7 cellular contexts compared by ENCODE assay signal in genomic region chr14:34301107-34301734, GRCh38.
DNase-seq lines count a peak whose midpoint lies in the region; ATAC-seq, FAIRE-seq and TF ChIP-seq lines count a peak whose summit lies in the region.

No MANE protein-coding gene starts in this region.

- TF ChIP-seq CTCF in OCI-LY1 (IDR thresholded peaks at IDR 0.05; ENCODE audit: low read length) (peak; percentile 73), endothelial cell of umbilical vein (IDR thresholded peaks at IDR 0.05; ENCODE audit: extremely low read depth in 1 of 2, insufficient read depth in 1 of 2, low read depth in 1 of 2, low read length in 2 of 2) (peak; percentile 43 to 45), nephron progenitor cell (IDR thresholded peaks at IDR 0.05) (peak; percentile 62)

- H3K9ac ChIP-seq in OCI-LY1 (ENCODE audit: low read length) (no peak overlapping the region), endothelial cell of umbilical vein (replicated peaks; ENCODE audit: extremely low read depth, insufficient read depth, low read length) (no peak overlapping the region)

- H3K9me1 ChIP-seq in endothelial cell of umbilical vein (replicated peaks; ENCODE audit: control insufficient read depth, extremely low read depth, insufficient read depth, low read length) = no peaks in the 10 kb centered on the region

- H3K4me3 Mint-ChIP-seq in nephron progenitor cell = no peak overlapping the region

- intact Hi-C loops in endothelial cell of umbilical vein (cut with micrococcal nuclease) = loop anchor here (1.0 to 5.0 kb wide), 5 partner anchors 50 to 1725 kb away; no protein-coding TSS in a partner anchor

- H3K36me3 Mint-ChIP-seq in nephron progenitor cell (ENCODE audit: low read depth) = peaks cover 19% of the 10 kb centered on the region

- POLR2A ChIA-PET in endothelial cell of umbilical vein (lab: Charles Lee) = no interaction called here

- peaks cover 22% of the 10 kb centered on the region for H3K9me3 Mint-ChIP-seq in nephron progenitor cell

- ATAC-seq in GM19023 (IDR thresholded peaks at IDR 0.05; ENCODE audit: unreplicated experiment) = no peak

- H3K27ac ChIP-seq in OCI-LY1 (ENCODE audit: low read depth, low read length, poor library complexity, severe bottlenecking) = no peak overlapping the region
- H3K27ac ChIP-seq in endothelial cell of umbilical vein (ENCODE audit: insufficient read depth, low read depth, low read length) = no peak overlapping the region

- TF ChIP-seq POLR2A in endothelial cell of umbilical vein (IDR thresholded peaks at IDR 0.05; ENCODE audit: low read depth, low read length) = no peak

- H3K4me3 ChIP-seq in OCI-LY1 (ENCODE audit: low read depth, low read length, poor library complexity, severe bottlenecking) = no peak overlapping the region
- H3K4me3 ChIP-seq in endothelial cell of umbilical vein (replicated peaks in 1 of 3; ENCODE audit: insufficient read depth in 1 of 3, low read depth in 1 of 3, low read length in 3 of 3) = no peak overlapping the region

- H3K4me1 Mint-ChIP-seq in nephron progenitor cell = peaks cover 48% of the 10 kb centered on the region

- no peaks in the 10 kb centered on the region for H3F3A ChIP-seq in OCI-LY1 (ENCODE audit: insufficient read depth, low read length)

- peak overlapping the region; percentile 92 for H3K27ac Mint-ChIP-seq in nephron progenitor cell

- TF ChIP-seq EP300 in Ishikawa (IDR thresholded peaks at IDR 0.05; ENCODE audit: borderline replicate concordance) = no peak

- H3K79me2 ChIP-seq in OCI-LY1 (ENCODE audit: insufficient read depth, low read length) (no peaks in the 10 kb centered on the region), endothelial cell of umbilical vein (ENCODE audit: control insufficient read depth, insufficient read depth, low read length) (no peaks in the 10 kb centered on the region)

- dilution Hi-C loops in endothelial cell of umbilical vein (cut with MboI; ENCODE audit: extremely low pct_ligation_motif_present, low sequenced_read_pairs) = no loop called here

- peak; percentile 54 for FAIRE-seq in endothelial cell of umbilical vein (lab: Jason Lieb, UNC)

- H3K27me3 ChIP-seq in OCI-LY1 (ENCODE audit: insufficient read depth, low read length) = no peaks in the 10 kb centered on the region
- peaks cover 0 to 2% of the 10 kb centered on the region in 2 experiments for H3K27me3 ChIP-seq in endothelial cell of umbilical vein (ENCODE audit: control insufficient read depth in 2 of 2, insufficient read depth in 2 of 2, low read length in 2 of 2)

- no peak overlapping the region for H3K4me2 ChIP-seq in OCI-LY1 (ENCODE audit: low read length)
- no peak overlapping the region for H3K4me2 ChIP-seq in endothelial cell of umbilical vein (ENCODE audit: insufficient read depth, low read length)

- CTCF ChIA-PET in endothelial cell of umbilical vein (lab: Charles Lee) = interaction anchor here (0.7 to 4.5 kb wide), 23 partner anchors 9 to 1725 kb away, joined by 3 to 30 read pairs (median 4); no protein-coding TSS in a partner anchor

- no peaks in the 10 kb centered on the region for H3K9me3 ChIP-seq in OCI-LY1 (ENCODE audit: low read length)
- no peaks in the 10 kb centered on the region for H3K9me3 ChIP-seq in endothelial cell of umbilical vein (replicated peaks; ENCODE audit: control insufficient read depth, insufficient read depth, low read length)

- H3K9me2 ChIP-seq in OCI-LY1 (ENCODE audit: low read depth, low read length) = no peaks in the 10 kb centered on the region

- H4K20me1 ChIP-seq in OCI-LY1 (ENCODE audit: insufficient read depth, low read length) = no peaks in the 10 kb centered on the region
- H4K20me1 ChIP-seq in endothelial cell of umbilical vein (replicated peaks; ENCODE audit: control insufficient read depth, extremely low read depth, insufficient read depth, low read length) = no peaks in the 10 kb centered on the region

- H2AFZ ChIP-seq in OCI-LY1 (ENCODE audit: low read length) = no peak overlapping the region
- no peak overlapping the region for H2AFZ ChIP-seq in endothelial cell of umbilical vein (ENCODE audit: low read depth, low read length)

- H3K4me1 ChIP-seq in OCI-LY1 (ENCODE audit: insufficient read depth, low read length, severe bottlenecking) = no peaks in the 10 kb centered on the region
- no peaks in the 10 kb centered on the region for H3K4me1 ChIP-seq in endothelial cell of umbilical vein (ENCODE audit: control insufficient read depth, extremely low read depth, insufficient read depth, low read length)

- BruUV-seq in endothelial cell of umbilical vein (replicated peaks; lab: Mats Ljungman, UMichigan) = no TSS peak

- H3K36me3 ChIP-seq in OCI-LY1 (ENCODE audit: insufficient read depth, low read length) (no peaks in the 10 kb centered on the region), endothelial cell of umbilical vein (ENCODE audit: control insufficient read depth in 2 of 2, extremely low read depth in 1 of 2, insufficient read depth in 2 of 2, low read length in 2 of 2) (no peaks in the 10 kb centered on the region)

- peak; percentile 82 for TF ChIP-seq RAD21 in Ishikawa (IDR thresholded peaks at IDR 0.05; ENCODE audit: low read depth)

- DNase-seq in GDM1 (lab: John Stamatoyannopoulos, UW) = peak; percentile 13
- peak; percentile 49 for DNase-seq in endothelial cell of umbilical vein (ENCODE audit: low read depth, low spot score)
- DNase-seq in nephron progenitor cell = peak; percentile 35
- no peak for DNase-seq in stimulated activated CD4-positive, alpha-beta T cell treated with anti-CD3 and anti-CD28 coated beads, Interleukin-2, amount 100 ng/mL, for 48 hours

- peaks cover 3% of the 10 kb centered on the region for H3K27me3 Mint-ChIP-seq in nephron progenitor cell (ENCODE audit: low read depth, poor library complexity)

TF ChIP-seq in Ishikawa, 13 proteins besides CTCF, POLR2A, EP300 and RAD21:
- TF ChIP-seq TEAD4 (IDR thresholded peaks at IDR 0.05) = no peak
TF ChIP-seq in Ishikawa: peak in this region for 0.

TF ChIP-seq in endothelial cell of umbilical vein, 7 proteins besides CTCF, POLR2A, EP300 and RAD21:
- no peak for TF ChIP-seq EZH2 (IDR thresholded peaks at IDR 0.05; ENCODE audit: borderline replicate concordance, low read depth, low read length, severe bottlenecking)
- peak; percentile 65 for TF ChIP-seq GATA2 (IDR thresholded peaks at IDR 0.05; ENCODE audit: insufficient read depth, insufficient read length, low read depth, low read length)

Comparison
In these comparisons a context has a peak if more than half of its experiments do, and no peak if none do; other contexts are left out.
1. DNase-seq: peak in GDM1 (single experiment), endothelial cell of umbilical vein (single experiment) and nephron progenitor cell (single experiment); none in stimulated activated CD4-positive, alpha-beta T cell treated with anti-CD3 and anti-CD28 coated beads, Interleukin-2, amount 100 ng/mL, for 48 hours (0 of 2).
2. Peak in every context shown above with its lines, with median percentiles within 50 percentile points of each other: CTCF ChIP-seq.